8 cellular contexts compared by ENCODE assay signal in genomic region chr17:81601525-81602120, GRCh38. TPM values are rescaled to one million over a fixed set of nuclear protein-coding genes. Genes with fewer than 3 reads are reported as not detected.
DNase-seq lines count a peak whose midpoint lies in the region; ATAC-seq and TF ChIP-seq lines count a peak whose summit lies in the region.

No MANE protein-coding gene starts in this region.

- TF ChIP-seq POLR2A in NB4 (IDR thresholded peaks at IDR 0.05; ENCODE audit: extremely low read depth, insufficient read length) (no peak), body of pancreas (IDR thresholded peaks at IDR 0.05) (no peak)

- DNase-seq in activated gamma-delta T cell treated with Interleukin-2 at 50 U/mL for 16 hours (peak; percentile 36), activated gamma-delta T cell (lab: John Stamatoyannopoulos, UW) (no peak), NB4 (ENCODE audit: low read depth) (peak; percentile 78), SK-N-SH (peak; percentile 87), body of pancreas (peak; percentile 44 to 66 (median 50)), iPS-NIHi11 (ENCODE audit: low spot score) (peak; percentile 76), cortex of kidney (lab: John Stamatoyannopoulos, UW) (no peak)
- peak; percentile 16 to 28 for DNase-seq in stimulated activated CD4-positive, alpha-beta T cell treated with anti-CD3 and anti-CD28 coated beads, Interleukin-2, amount 100 ng/mL, for 48 hours

- peak overlapping the region in 1 of 2 experiments; percentile 31; a peak in 1 of 4 replicates for H3K27ac ChIP-seq in SK-N-SH (ENCODE audit: low read depth in 2 of 2, low read length in 1 of 2)
- no peak overlapping the region for H3K27ac ChIP-seq in body of pancreas

- peak; percentile 92 for ATAC-seq in body of pancreas

- TF ChIP-seq CTCF in NB4 (IDR thresholded peaks at IDR 0.05; ENCODE audit: low read depth, low read length) (peak; percentile 71), SK-N-SH (IDR thresholded peaks at IDR 0.05) (peak; percentile 98), body of pancreas (IDR thresholded peaks at IDR 0.05) (peak; percentile 67 to 85 (median 82))

- H4K20me1 ChIP-seq in SK-N-SH (ENCODE audit: insufficient read depth), result peaks cover 33% of the 10 kb centered on the region

- H3K4me2 ChIP-seq in SK-N-SH, result 0 out of 2 replicates have a peak overlapping the region, but pooled peaks have one; percentile 7

- peaks cover 39 to 72% of the 10 kb centered on the region in 2 experiments for H3K36me3 ChIP-seq in SK-N-SH (replicated peaks in 1 of 2; ENCODE audit: control insufficient read depth in 1 of 2, insufficient read depth in 2 of 2, low read length in 1 of 2)
- H3K36me3 ChIP-seq in body of pancreas (replicated peaks in 1 of 2; ENCODE audit: insufficient read depth in 1 of 2, low read depth in 2 of 2), result peaks cover 0 to 30% of the 10 kb centered on the region in 2 donors

- H3F3A ChIP-seq in SK-N-SH (replicated peaks; ENCODE audit: insufficient read depth), result peaks cover 64% of the 10 kb centered on the region

- H2AFZ ChIP-seq in SK-N-SH (ENCODE audit: low read depth), result no peak overlapping the region

- POLR2A ChIA-PET in SK-N-SH (lab: Yijun Ruan, JAX), result no interaction called here

- CTCF ChIA-PET in SK-N-SH (lab: Yijun Ruan, JAX), result interaction anchor here (0.6 to 3.2 kb wide), 75 partner anchors 8 to 485 kb away, joined by 3 to 55 read pairs (median 5); partner anchors contain the start of genes ARL16, CCDC137, HGS and NDUFAF8

- peak; percentile 92 for TF ChIP-seq RAD21 in SK-N-SH (IDR thresholded peaks at IDR 0.05; ENCODE audit: low read length)

- no peaks in the 10 kb centered on the region for H3K9me3 ChIP-seq in SK-N-SH
- H3K9me3 ChIP-seq in body of pancreas, result no peaks in the 10 kb centered on the region

- H3K9me2 ChIP-seq in SK-N-SH, result no peaks in the 10 kb centered on the region

- peaks cover 2 to 20% of the 10 kb centered on the region in 2 experiments for H3K4me1 ChIP-seq in SK-N-SH (ENCODE audit: control insufficient read depth in 1 of 2, insufficient read depth in 2 of 2, low read depth in 1 of 2, low read length in 1 of 2)
- no peaks in the 10 kb centered on the region for H3K4me1 ChIP-seq in body of pancreas

- peaks cover 79% of the 10 kb centered on the region for H3K79me2 ChIP-seq in SK-N-SH (ENCODE audit: insufficient read depth)

- intact Hi-C loops in body of pancreas (cut with DNase I), result loop anchor here (5.0 kb wide), 1 partner anchor 354 kb away; no protein-coding TSS in a partner anchor

- WGBS in SK-N-SH (ENCODE audit: low lambda C conversion rate), result 42% methylated on average over 9 of the region's 9 CpGs
- WGBS in body of pancreas, 2 donors, result 34 to 38% methylated on average over 9 of the region's 9 CpGs

- H3K27me3 ChIP-seq in SK-N-SH (ENCODE audit: insufficient read depth), result no peaks in the 10 kb centered on the region
- H3K27me3 ChIP-seq in body of pancreas, result no peaks in the 10 kb centered on the region

- H3K4me3 ChIP-seq in NB4 (ENCODE audit: low read depth, low read length) (no peak overlapping the region), SK-N-SH (ENCODE audit: low read depth in 2 of 2, low read length in 1 of 2) (no peak overlapping the region), body of pancreas (no peak overlapping the region)

- H3K9ac ChIP-seq in SK-N-SH, result no peak overlapping the region

- TF ChIP-seq EP300 in SK-N-SH (IDR thresholded peaks at IDR 0.05; ENCODE audit: borderline replicate concordance in 1 of 2, low read depth in 1 of 2, low read length in 1 of 2), result no peak

TF ChIP-seq in SK-N-SH, 30 proteins besides CTCF, POLR2A, EP300 and RAD21:
- TF ChIP-seq SMC3 (IDR thresholded peaks at IDR 0.05; ENCODE audit: low read depth, low read length) (peak; percentile 79), NFIC (IDR thresholded peaks at IDR 0.05; ENCODE audit: borderline replicate concordance) (no peak)
TF ChIP-seq in SK-N-SH: peak in this region for 1.

RNA-seq across cellular contexts. Expression of gene NPLOC4, which starts 35.3 kb away (rescaled TPM):
- 88.6 and 105 TPM in 2 replicates for polyA plus RNA-seq in SK-N-SH (2012; rRNA removed)
- 51.4 and 71.2 TPM in 2 replicates for polyA plus RNA-seq in SK-N-SH (2012; cell fraction: cytosol; rRNA removed)
- polyA plus RNA-seq in SK-N-SH (2012; cell fraction: nucleus; rRNA removed), result 166 and 168 TPM in 2 replicates
- total RNA-seq in body of pancreas, result 10 to 100 TPM; 43.8 to 63.0 TPM

RNA-seq across cellular contexts. Expression of gene TSPAN10, which starts 35.4 kb away (rescaled TPM):
- polyA plus RNA-seq in SK-N-SH (2012; rRNA removed), result 4.7 and 6.0 TPM in 2 replicates
- polyA plus RNA-seq in SK-N-SH (2012; cell fraction: cytosol; rRNA removed), result 3.4 and 4.4 TPM in 2 replicates
- polyA plus RNA-seq in SK-N-SH (2012; cell fraction: nucleus; rRNA removed), result 9.8 and 13.7 TPM in 2 replicates
- 1 to 10 TPM; 1.0 to 5.3 TPM for total RNA-seq in body of pancreas

RNA-seq across cellular contexts. Expression of gene FAAP100, which starts 49.5 kb away (rescaled TPM):
- 17.1 and 18.9 TPM in 2 replicates for polyA plus RNA-seq in SK-N-SH (2012; rRNA removed)
- polyA plus RNA-seq in SK-N-SH (2012; cell fraction: cytosol; rRNA removed), result 6.8 and 12.0 TPM in 2 replicates
- polyA plus RNA-seq in SK-N-SH (2012; cell fraction: nucleus; rRNA removed), result 94.3 and 134 TPM in 2 replicates
- total RNA-seq in body of pancreas, result 10 to 100 TPM; 27.8 to 50.4 TPM

RNA-seq across cellular contexts. Expression of gene PDE6G, which starts 54.7 kb away (rescaled TPM):
- 4.4 and 5.0 TPM in 2 replicates for polyA plus RNA-seq in SK-N-SH (2012; rRNA removed)
- polyA plus RNA-seq in SK-N-SH (2012; cell fraction: cytosol; rRNA removed), result 1.2 and 2.3 TPM in 2 replicates
- 2.0 and 2.5 TPM in 2 replicates for polyA plus RNA-seq in SK-N-SH (2012; cell fraction: nucleus; rRNA removed)
- not detected for total RNA-seq in body of pancreas

Comparison
In these comparisons a context has a peak if more than half of its experiments do, and no peak if none do; other contexts are left out.
1. DNase-seq: peak in activated gamma-delta T cell treated with Interleukin-2 at 50 U/mL for 16 hours (single experiment), NB4 (single experiment), SK-N-SH (single experiment), body of pancreas (4 of 4), iPS-NIHi11 (single experiment) and stimulated activated CD4-positive, alpha-beta T cell treated with anti-CD3 and anti-CD28 coated beads, Interleukin-2, amount 100 ng/mL, for 48 hours (2 of 2); none in activated gamma-delta T cell (single experiment) and cortex of kidney (single experiment).
2. Peak in every context shown above with its lines, with median percentiles within 50 percentile points of each other: CTCF ChIP-seq.